Comparison of ENCODE assay signal across 10 cellular contexts in genomic region chr1:1060281-1061000, GRCh38. TPM values are rescaled to one million over a fixed set of nuclear protein-coding genes. Genes with fewer than 3 reads are reported as not detected.
DNase-seq lines count a peak whose midpoint lies in the region; ATAC-seq and TF ChIP-seq lines count a peak whose summit lies in the region.
"Had no signal": no experiment of that assay in that cellular context is flagged by ENCODE, and none has a peak within 500 bp of the region (broad histone marks: within the 10 kb centered on the region; RNA-seq: fewer than 3 reads in every experiment).

No MANE protein-coding gene starts in this region.

- H3K27ac Mint-ChIP-seq in MCF 10A (ENCODE audit: low read depth, unreplicated experiment), result no peak overlapping the region
- H3K27ac Mint-ChIP-seq in activated B cell treated with CpG ODN at 0.5 μM for 24 hours, result peak overlapping the region; percentile 12
- H3K27ac Mint-ChIP-seq in stimulated activated naive CD8-positive, alpha-beta T cell treated with anti-CD3 and anti-CD28 coated beads, Interleukin-15, amount 100 ng/mL, for 72 hours, result peak overlapping the region; percentile 20 to 75

- DNase-seq in MCF 10A (ENCODE audit: unreplicated experiment), result no peak
- no peak for DNase-seq in mammary epithelial cell
- DNase-seq in activated B cell treated with CpG ODN at 0.5 μM for 24 hours, result no peak
- DNase-seq in stimulated activated naive CD8-positive, alpha-beta T cell treated with anti-CD3 and anti-CD28 coated beads, Interleukin-15, amount 100 ng/mL, for 72 hours, result no peak
- DNase-seq in T-helper 9 cell, result no peak
- no peak for DNase-seq in head of caudate nucleus
- DNase-seq: stimulated activated CD4-positive, alpha-beta T cell treated with anti-CD3 and anti-CD28 coated beads, Interleukin-15, amount 100 ng/mL, for 24 hours had no signal

- 63% methylated on average over 29 of the region's 38 CpGs for WGBS in mammary epithelial cell (ENCODE audit: low coverage, missing lambda C conversion rate)

- CTCF ChIA-PET in MCF 10A (lab: Yijun Ruan, JAX), result interaction anchor here (0.6 to 2.7 kb wide), 4 partner anchors 22 to 77 kb away, joined by 3 to 12 read pairs (median 6); no protein-coding TSS in a partner anchor
- CTCF ChIA-PET in mammary epithelial cell (lab: Charles Lee; ENCODE audit: low non-redundant PET), result interaction anchor here (0.6 kb wide), 1 partner anchor 41 kb away, joined by 13 read pairs; no protein-coding TSS in a partner anchor
- CTCF ChIA-PET in activated B cell treated with CpG ODN at 0.5 μM for 24 hours (lab: Charles Lee), result interaction anchor here (1.3 kb wide), 1 partner anchor 21 kb away, joined by 4 read pairs; no protein-coding TSS in a partner anchor

- no peak overlapping the region for H3K4me3 ChIP-seq in mammary epithelial cell (replicated peaks in 1 of 3; ENCODE audit: insufficient read depth in 1 of 3, low read depth in 2 of 3, low read length in 3 of 3)
- peak overlapping the region; percentile 58 for H3K4me3 ChIP-seq in iPS-18a (ENCODE audit: low read length)

- H3K9me3 ChIP-seq in mammary epithelial cell (replicated peaks; ENCODE audit: insufficient read depth, low read length) (no peaks in the 10 kb centered on the region), iPS-18a (ENCODE audit: control insufficient read depth, low read depth, low read length) (no peaks in the 10 kb centered on the region)

- no peaks in the 10 kb centered on the region for H4K20me1 ChIP-seq in mammary epithelial cell (ENCODE audit: insufficient read depth, low read length)

- H3K27me3 ChIP-seq in mammary epithelial cell (ENCODE audit: insufficient read depth, low read length) (no peaks in the 10 kb centered on the region), iPS-18a (ENCODE audit: control insufficient read depth, insufficient read depth, low read length) (peaks cover 80% of the 10 kb centered on the region)

- no peak overlapping the region for H3K4me2 ChIP-seq in mammary epithelial cell (ENCODE audit: insufficient read depth, low read depth, low read length)

- no peak overlapping the region for H3K27ac ChIP-seq in mammary epithelial cell (ENCODE audit: insufficient read depth, low read depth, low read length)
- no peak overlapping the region for H3K27ac ChIP-seq in iPS-18a (ENCODE audit: low read length)

- POLR2A ChIA-PET in MCF 10A (lab: Yijun Ruan, JAX), result interaction anchor here (1.1 to 2.0 kb wide), 3 partner anchors 39 to 47 kb away, joined by 5 to 8 read pairs (median 6); partner anchors contain the start of gene ISG15
- POLR2A ChIA-PET in activated B cell treated with CpG ODN at 0.5 μM for 24 hours (lab: Charles Lee), result interaction anchor here (0.6 to 9.0 kb wide), 5 partner anchors 10 to 845 kb away, joined by 5 to 159 read pairs (median 8); partner anchors contain the start of gene C1orf159

- H3K4me1 Mint-ChIP-seq in MCF 10A (ENCODE audit: insufficient read depth, unreplicated experiment), result peaks cover 16% of the 10 kb centered on the region
- H3K4me1 Mint-ChIP-seq in activated B cell treated with CpG ODN at 0.5 μM for 24 hours, result peaks cover 45% of the 10 kb centered on the region
- peaks cover 56% of the 10 kb centered on the region for H3K4me1 Mint-ChIP-seq in stimulated activated naive CD8-positive, alpha-beta T cell treated with anti-CD3 and anti-CD28 coated beads, Interleukin-15, amount 100 ng/mL, for 72 hours

- dilution Hi-C loops in mammary epithelial cell (cut with HindIII; ENCODE audit: low sequenced_read_pairs), result no loop called here

- intact Hi-C loops in MCF 10A (cut with micrococcal nuclease) (loop anchor here (5.0 kb wide), 1 partner anchor 58 kb away; the partner anchor contains the start of gene HES4), mammary epithelial cell (cut with micrococcal nuclease) (loop anchor here (5.0 kb wide), 1 partner anchor 57 kb away; the partner anchor contains the start of gene C1orf159), activated B cell treated with CpG ODN at 0.5 μM for 24 hours (cut with micrococcal nuclease) (loop anchor here (5.0 kb wide), 1 partner anchor 247 kb away; the partner anchor contains the start of genes ACAP3 and PUSL1), head of caudate nucleus (cut with DNase I) (no loop called here)

- H3K4me3 Mint-ChIP-seq in MCF 10A (ENCODE audit: unreplicated experiment) (peak overlapping the region; percentile 76), activated B cell treated with CpG ODN at 0.5 μM for 24 hours (peak overlapping the region; percentile 74)
- H3K4me3 Mint-ChIP-seq in stimulated activated naive CD8-positive, alpha-beta T cell treated with anti-CD3 and anti-CD28 coated beads, Interleukin-15, amount 100 ng/mL, for 72 hours, result peak overlapping the region; percentile 92 to 97

- H3K36me3 ChIP-seq in mammary epithelial cell (ENCODE audit: insufficient read depth, low read length) (no peaks in the 10 kb centered on the region), iPS-18a (ENCODE audit: control insufficient read depth, low read depth, low read length) (no peaks in the 10 kb centered on the region)

- H3K79me2 ChIP-seq in mammary epithelial cell (ENCODE audit: insufficient read depth, low read length), result no peaks in the 10 kb centered on the region

- H3K9ac ChIP-seq in mammary epithelial cell (ENCODE audit: insufficient read depth, low read length) (no peak overlapping the region), iPS-18a (ENCODE audit: low read length) (no peak overlapping the region)

- ATAC-seq in activated B cell treated with CpG ODN at 0.5 μM for 24 hours (ENCODE audit: low read depth) (no peak), HG02852 (IDR thresholded peaks at IDR 0.05; ENCODE audit: unreplicated experiment) (no peak)
- ATAC-seq in stimulated activated naive CD8-positive, alpha-beta T cell treated with anti-CD3 and anti-CD28 coated beads, Interleukin-15, amount 100 ng/mL, for 72 hours, result no peak

- H3K36me3 Mint-ChIP-seq in MCF 10A (ENCODE audit: insufficient read depth, unreplicated experiment), result no peaks in the 10 kb centered on the region
- H3K36me3 Mint-ChIP-seq in activated B cell treated with CpG ODN at 0.5 μM for 24 hours (ENCODE audit: low read depth), result peaks cover 1% of the 10 kb centered on the region

- TF ChIP-seq CTCF in MCF 10A (IDR thresholded peaks at IDR 0.05; ENCODE audit: unreplicated experiment) (no peak), mammary epithelial cell (conservative IDR thresholded peaks at IDR 0.05 in 1 of 2, IDR thresholded peaks at IDR 0.05 in 1 of 2; ENCODE audit: extremely low read depth in 1 of 2, insufficient read depth in 1 of 2, low read depth in 1 of 2, low read length in 2 of 2) (no peak), activated B cell treated with CpG ODN at 0.5 μM for 24 hours (IDR thresholded peaks at IDR 0.05) (no peak)

- H3K27me3 Mint-ChIP-seq in MCF 10A (ENCODE audit: insufficient read depth, unreplicated experiment) (no peaks in the 10 kb centered on the region), activated B cell treated with CpG ODN at 0.5 μM for 24 hours (peaks cover 18% of the 10 kb centered on the region)
- peaks cover 41% of the 10 kb centered on the region for H3K27me3 Mint-ChIP-seq in stimulated activated naive CD8-positive, alpha-beta T cell treated with anti-CD3 and anti-CD28 coated beads, Interleukin-15, amount 100 ng/mL, for 72 hours

- H3K9me3 Mint-ChIP-seq in MCF 10A (ENCODE audit: unreplicated experiment) (no peaks in the 10 kb centered on the region), activated B cell treated with CpG ODN at 0.5 μM for 24 hours (no peaks in the 10 kb centered on the region)
- H3K9me3 Mint-ChIP-seq in stimulated activated naive CD8-positive, alpha-beta T cell treated with anti-CD3 and anti-CD28 coated beads, Interleukin-15, amount 100 ng/mL, for 72 hours, result no peaks in the 10 kb centered on the region

- in situ Hi-C loops in mammary epithelial cell (cut with MboI; ENCODE audit: low sequenced_read_pairs in 2 of 2), result no loop called here

- H3K4me1 ChIP-seq in mammary epithelial cell (ENCODE audit: insufficient read depth, low read length), result peaks cover 36% of the 10 kb centered on the region
- H3K4me1 ChIP-seq in iPS-18a (ENCODE audit: control insufficient read depth, low read depth, low read length), result peaks cover 6% of the 10 kb centered on the region

- H2AFZ ChIP-seq in mammary epithelial cell (ENCODE audit: low read depth, low read length), result no peak overlapping the region

- BruUV-seq in MCF 10A (replicated peaks; lab: Mats Ljungman, UMichigan) (no TSS peak), mammary epithelial cell (replicated peaks; lab: Mats Ljungman, UMichigan) (no TSS peak)

RNA-seq across cellular contexts. Expression of gene RNF223, which starts 13.7 kb away (rescaled TPM):
- total RNA-seq in MCF 10A (2022) (0.30 and 0.37 TPM in 2 replicates), mammary epithelial cell (under 1 TPM in 1 of 2 donors, not detected in 1; 0.17 TPM), activated B cell treated with CpG ODN at 0.5 μM for 24 hours (not detected in 2 replicates)
- 0.06 TPM for polyA plus RNA-seq in mammary epithelial cell
- polyA minus RNA-seq in mammary epithelial cell, result not detected
- polyA plus RNA-seq: BJ had no signal

RNA-seq across cellular contexts. Expression of gene AGRN, which starts 40.5 kb away (rescaled TPM):
- total RNA-seq in MCF 10A (2022) (286 and 303 TPM in 2 replicates), mammary epithelial cell (100 to 1,000 TPM; 313 to 373 TPM), activated B cell treated with CpG ODN at 0.5 μM for 24 hours (25.8 and 27.1 TPM in 2 replicates)
- polyA plus RNA-seq in mammary epithelial cell, result 117 TPM
- polyA minus RNA-seq in mammary epithelial cell, result 254 TPM

RNA-seq across cellular contexts. Expression of gene ISG15, which starts 47.1 kb away (rescaled TPM):
- 7.4 and 8.8 TPM in 2 replicates for total RNA-seq in MCF 10A (2022)
- total RNA-seq in mammary epithelial cell, result 10 to 100 TPM in 1 of 2 donors, 1 to 10 TPM in 1; 6.8 to 14.0 TPM
- 11.6 TPM for polyA plus RNA-seq in mammary epithelial cell
- polyA minus RNA-seq in mammary epithelial cell, result 2.6 TPM
- total RNA-seq in activated B cell treated with CpG ODN at 0.5 μM for 24 hours, result 25.8 and 28.9 TPM in 2 replicates

RNA-seq across cellular contexts. Expression of gene C1orf159, which starts 55.4 kb away (rescaled TPM):
- total RNA-seq in MCF 10A (2022) (15.7 and 18.6 TPM in 2 replicates), mammary epithelial cell (10 to 100 TPM in 1 of 2 donors, 1 to 10 TPM in 1; 9.5 to 23.8 TPM), activated B cell treated with CpG ODN at 0.5 μM for 24 hours (20.8 and 26.5 TPM in 2 replicates)
- polyA plus RNA-seq in mammary epithelial cell, result 11.6 TPM
- polyA minus RNA-seq in mammary epithelial cell, result 0.88 TPM

Comparison
In these comparisons a context has a peak if more than half of its experiments do, and no peak if none do; other contexts are left out.
1. RNA of gene AGRN, which starts 40.5 kb away (total RNA-seq): 313 to 373 TPM in mammary epithelial cell and 286 to 303 TPM in MCF 10A; 25.8 to 27.1 TPM in activated B cell treated with CpG ODN at 0.5 μM for 24 hours; every median in the first group is over 10 times any median in the second.
2. Peak in every context shown above with its lines, with median percentiles within 50 percentile points of each other: H3K4me3 Mint-ChIP-seq.